ENCODE assay signal across 23 cellular contexts in genomic region chr10:34764347-34764991, GRCh38. TPM values are rescaled to one million over a fixed set of nuclear protein-coding genes. Genes with fewer than 3 reads are reported as not detected.
DNase-seq lines count a peak whose midpoint lies in the region; ATAC-seq, FAIRE-seq and TF ChIP-seq lines count a peak whose summit lies in the region.
"Had no signal": no experiment of that assay in that cellular context is flagged by ENCODE, and none has a peak within 500 bp of the region (broad histone marks: within the 10 kb centered on the region; RNA-seq: fewer than 3 reads in every experiment).

No MANE protein-coding gene starts in this region.

- no peak overlapping the region for H2AK5ac ChIP-seq in H9 (ENCODE audit: insufficient read length, low read length)

- no peaks in the 10 kb centered on the region for H3K36me3 ChIP-seq in cardiac muscle cell
- H3K36me3 ChIP-seq in WERI-Rb-1: no peaks in the 10 kb centered on the region
- no peaks in the 10 kb centered on the region for H3K36me3 ChIP-seq in small intestine (ENCODE audit: control insufficient read depth in 2 of 2, insufficient read depth in 2 of 2, low read length in 2 of 2)
- H3K36me3 ChIP-seq: MG63, right lobe of liver had no signal

- no peak overlapping the region for H2BK12ac ChIP-seq in H9 (ENCODE audit: insufficient read length, low read depth, low read length)

- no peak overlapping the region for H4K91ac ChIP-seq in H9 (ENCODE audit: insufficient read length, low read depth, low read length)

- TF ChIP-seq CTCF in cardiac muscle cell (IDR thresholded peaks at IDR 0.05; ENCODE audit: low read depth, low read length) (no peak), WERI-Rb-1 (IDR thresholded peaks at IDR 0.05; ENCODE audit: low read depth, low read length) (no peak), H9 (conservative IDR thresholded peaks at IDR 0.05) (no peak)

- no peaks in the 10 kb centered on the region for H3K9me3 ChIP-seq in cardiac muscle cell (ENCODE audit: low read depth)
- H3K9me3 ChIP-seq in WERI-Rb-1 (ENCODE audit: severe bottlenecking): no peaks in the 10 kb centered on the region
- H3K9me3 ChIP-seq in small intestine (ENCODE audit: control insufficient read depth, low read depth): no peaks in the 10 kb centered on the region
- no peaks in the 10 kb centered on the region for H3K9me3 ChIP-seq in H9 (ENCODE audit: control insufficient read depth, low read depth, low read length)
- H3K9me3 ChIP-seq: MG63, right lobe of liver had no signal

- H3K4me1 ChIP-seq in cardiac muscle cell (ENCODE audit: low read depth) (peaks cover 52% of the 10 kb centered on the region), small intestine (ENCODE audit: control insufficient read depth in 2 of 2, insufficient read depth in 1 of 2, low read depth in 1 of 2, low read length in 1 of 2) (no peaks in the 10 kb centered on the region), H9 (ENCODE audit: insufficient read depth, low read length) (peaks cover 6% of the 10 kb centered on the region; the same call in 1 of the 2 replicates)

- H3K18ac ChIP-seq in H9 (ENCODE audit: insufficient read length, low read depth, low read length): no peak overlapping the region

- no peak overlapping the region for H3K9ac ChIP-seq in H9 (ENCODE audit: extremely low read depth, insufficient read length, low read length)
- H3K9ac ChIP-seq: BLaER1, parathyroid adenoma had no signal

- H3K23me2 ChIP-seq in H9 (ENCODE audit: insufficient read length, low read depth, low read length, poor library complexity, severe bottlenecking): no peaks in the 10 kb centered on the region

- peaks cover 9% of the 10 kb centered on the region for H3K79me1 ChIP-seq in H9 (ENCODE audit: insufficient read depth, low read depth, low read length, poor library complexity, severe bottlenecking)

- H3K23ac ChIP-seq in H9 (ENCODE audit: insufficient read length, low read depth, low read length): no peak overlapping the region

- H3K27me3 ChIP-seq in cardiac muscle cell (no peaks in the 10 kb centered on the region), WERI-Rb-1 (ENCODE audit: insufficient read depth, low read depth, severe bottlenecking) (no peaks in the 10 kb centered on the region), small intestine (ENCODE audit: control insufficient read depth in 2 of 2, insufficient read depth in 2 of 2, low read length in 2 of 2) (no peaks in the 10 kb centered on the region), H9 (ENCODE audit: insufficient read depth, low read length) (no peaks in the 10 kb centered on the region)
- H3K27me3 ChIP-seq: BLaER1, MG63, right lobe of liver had no signal

- no peak overlapping the region for H2BK15ac ChIP-seq in H9 (ENCODE audit: low read depth, low read length)

- H2BK120ac ChIP-seq in H9 (ENCODE audit: low read depth, low read length, poor library complexity, severe bottlenecking): no peak overlapping the region

- H4K8ac ChIP-seq in H9 (replicated peaks; ENCODE audit: insufficient read length, low read depth, low read length): no peak overlapping the region

- intact Hi-C loops in Right ventricle myocardium inferior (cut with DNase I): no loop called here

- H3K4me3 ChIP-seq in cardiac muscle cell (no peak overlapping the region), WERI-Rb-1 (ENCODE audit: low read depth, low read length) (no peak overlapping the region), small intestine (ENCODE audit: low read depth in 1 of 2, low read length in 2 of 2) (no peak overlapping the region)
- H3K4me3 ChIP-seq: BLaER1, GM12878, GM23338, MG63, right lobe of liver had no signal

- no peak overlapping the region for H3T11ph ChIP-seq in H9 (ENCODE audit: low read length)

- no peaks in the 10 kb centered on the region for H3K9me3 Mint-ChIP-seq in H9
- H3K9me3 Mint-ChIP-seq: GM23338 had no signal

- H3K27ac ChIP-seq in cardiac muscle cell (peak overlapping the region; percentile 13), WERI-Rb-1 (peak overlapping the region; percentile 14; the same call in 1 of the 2 replicates), small intestine (ENCODE audit: low read depth in 1 of 2, low read length in 1 of 2) (no peak overlapping the region), H9 (ENCODE audit: insufficient read length, low read depth, low read length) (no peak overlapping the region)
- H3K27ac ChIP-seq: BLaER1, parathyroid adenoma, right lobe of liver had no signal

- peaks cover 45 to 46% of the 10 kb centered on the region in 2 experiments for H3K4me1 Mint-ChIP-seq in H9
- H3K4me1 Mint-ChIP-seq: naive thymus-derived CD4-positive, alpha-beta T cell had no signal

- peaks cover 6% of the 10 kb centered on the region; the same call in 1 of the 2 replicates for H3K79me2 ChIP-seq in H9 (ENCODE audit: insufficient read depth, low read length)

- H3K27ac Mint-ChIP-seq in H9: peak overlapping the region in 1 of 3 experiments; percentile 57; a peak in 1 of 7 replicates
- H3K27ac Mint-ChIP-seq: GM23338; naive thymus-derived CD4-positive, alpha-beta T cell had no signal

- DNase-seq in cardiac muscle cell (ENCODE audit: low read depth in 1 of 2, low spot score in 1 of 2) (no peak), Right ventricle myocardium inferior (ENCODE audit: missing footprints) (no peak), NCI-H2081 (lab: John Stamatoyannopoulos, UW) (peak; percentile 32 to 69), WERI-Rb-1 (no peak), small intestine (no peak), H9 (no peak)
- no peak for DNase-seq in activated CD4-positive, alpha-beta T cell treated with anti-CD3 and anti-CD28 coated beads for 48 hours
- DNase-seq: activated CD4-positive, alpha-beta T cell treated with anti-CD3 and anti-CD28 coated beads for 4 hours; glutamatergic neuron; left cardiac atrium; mesendoderm; MG63; naive thymus-derived CD4-positive, alpha-beta T cell; NCI-H2227 treated with DMSO at 0.1 percent for 48 hours; right lobe of liver; RPMI8226; stimulated activated CD4-positive, alpha-beta T cell treated with anti-CD3 and anti-CD28 coated beads, Interleukin-15, amount 100 ng/mL, for 24 hours had no signal

- no peak overlapping the region for H3K4ac ChIP-seq in H9 (ENCODE audit: low read depth, low read length)

- no peak overlapping the region for H2AFZ ChIP-seq in H9 (ENCODE audit: low read length)
- H2AFZ ChIP-seq: GM23338, parathyroid adenoma had no signal

- H3K27me3 Mint-ChIP-seq in H9 (ENCODE audit: low read depth): no peaks in the 10 kb centered on the region

- H4K20me1 ChIP-seq in H9 (ENCODE audit: control insufficient read depth, insufficient read depth, insufficient read length): peaks cover 2% of the 10 kb centered on the region

- no peak overlapping the region for H3K4me2 ChIP-seq in H9 (ENCODE audit: insufficient read depth, insufficient read length, low read length)
- H3K4me2 ChIP-seq: BLaER1 had no signal

- no peak for FAIRE-seq in small intestine (lab: Jason Lieb, UNC)
- FAIRE-seq: colon, GM12878 had no signal

- no peak overlapping the region for H3K14ac ChIP-seq in H9 (ENCODE audit: insufficient read depth, low read length)

- H3K56ac ChIP-seq in H9 (ENCODE audit: insufficient read length, low read depth, low read length): no peak overlapping the region

- H4K5ac ChIP-seq in H9 (ENCODE audit: insufficient read length, low read depth, low read length): no peak overlapping the region

- H2BK20ac ChIP-seq in H9 (ENCODE audit: low read depth, low read length, poor library complexity, severe bottlenecking): no peak overlapping the region

- H3K36me3 Mint-ChIP-seq in H9 (ENCODE audit: insufficient read depth in 1 of 3, low read depth in 3 of 3): no peaks in the 10 kb centered on the region
- H3K36me3 Mint-ChIP-seq: naive thymus-derived CD4-positive, alpha-beta T cell had no signal

- no peak overlapping the region for H2BK5ac ChIP-seq in H9 (ENCODE audit: insufficient read length, low read length)

- H3K4me3 Mint-ChIP-seq in H9: no peak overlapping the region
- H3K4me3 Mint-ChIP-seq: GM23338; naive thymus-derived CD4-positive, alpha-beta T cell had no signal

- 46 to 67% (median 46%) methylated on average over 3 of the region's 3 CpGs for WGBS in small intestine, 3 donors
- WGBS in H9 (ENCODE audit: extremely low coverage, insufficient read length, low lambda C conversion rate): no CpG with 5 or more reads among the region's 3 CpGs

- ATAC-seq in Right ventricle myocardium inferior (no peak), SK-N-SH treated with all-trans-retinoic acid at 6 μM for 48 hours (no peak)
- ATAC-seq: GM12878; GM23338; naive thymus-derived CD4-positive, alpha-beta T cell; right lobe of liver had no signal

TF ChIP-seq in SK-N-SH treated with all-trans-retinoic acid at 6 μM for 48 hours, 23 proteins besides CTCF, POLR2A, EP300 and RAD21 (continues in another document):
- TF ChIP-seq SNAI2 (CRISPR knock-in tag; IDR thresholded peaks at IDR 0.05) (no peak), POU6F1 (CRISPR knock-in tag; IDR thresholded peaks at IDR 0.05; ENCODE audit: borderline replicate concordance, low read depth) (no peak), ZNF565 (CRISPR knock-in tag; conservative IDR thresholded peaks at IDR 0.05; ENCODE audit: low read depth) (no peak), ESRRG (CRISPR knock-in tag; IDR thresholded peaks at IDR 0.05) (no peak), ARNTL (CRISPR knock-in tag; IDR thresholded peaks at IDR 0.05; ENCODE audit: borderline replicate concordance, low read depth) (no peak), OSR1 (CRISPR knock-in tag; IDR thresholded peaks at IDR 0.05) (no peak), ZNF8 (CRISPR knock-in tag; IDR thresholded peaks at IDR 0.05) (no peak)

RNA-seq across cellular contexts. Expression of gene PARD3, which starts 50.6 kb away (rescaled TPM):
- 45.9 and 64.8 TPM in 2 replicates for total RNA-seq in cardiac muscle cell
- 36.5 and 49.1 TPM in 2 replicates for polyA plus RNA-seq in cardiac muscle cell
- total RNA-seq in Right ventricle myocardium inferior: 34.6 TPM
- polyA plus RNA-seq in small intestine: 10 to 100 TPM; 14.3 to 16.3 (median 14.6) TPM
- total RNA-seq in H9 (2021): 44.7 and 47.2 TPM in 2 replicates

Comparison
In these comparisons a context has a peak if more than half of its experiments do, and no peak if none do; other contexts are left out.
1. DNase-seq: peak in NCI-H2081 (2 of 2); none in cardiac muscle cell (0 of 2), Right ventricle myocardium inferior (single experiment), WERI-Rb-1 (single experiment), activated CD4-positive, alpha-beta T cell treated with anti-CD3 and anti-CD28 coated beads for 48 hours (single experiment), small intestine (single experiment) and H9 (single experiment).
2. H3K27ac ChIP-seq: peak in cardiac muscle cell (single experiment) and WERI-Rb-1 (single experiment); none in small intestine (0 of 2) and H9 (single experiment).